ENCODE assay signal across 10 cellular contexts in genomic region chr6:170080828-170081368, GRCh38.
DNase-seq lines count a peak whose midpoint lies in the region; ATAC-seq and TF ChIP-seq lines count a peak whose summit lies in the region.
"Had no signal": no experiment of that assay in that cellular context is flagged by ENCODE, and none has a peak within 500 bp of the region (broad histone marks: within the 10 kb centered on the region; RNA-seq: fewer than 3 reads in every experiment).

No MANE protein-coding gene starts in this region.

- peaks cover 2% of the 10 kb centered on the region for H3K27me3 Mint-ChIP-seq in endothelial cell (ENCODE audit: unreplicated experiment)

- peaks cover 4% of the 10 kb centered on the region for H3K9me3 Mint-ChIP-seq in endothelial cell (ENCODE audit: unreplicated experiment)

- TF ChIP-seq CTCF in endothelial cell (IDR thresholded peaks at IDR 0.05; ENCODE audit: unreplicated experiment): no peak

- no peaks in the 10 kb centered on the region for H3K4me1 Mint-ChIP-seq in endothelial cell (ENCODE audit: unreplicated experiment)

- DNase-seq in NCI-H1105 (lab: John Stamatoyannopoulos, UW) (peak; percentile 6), NCI-H345 treated with DMSO at 0.1 percent for 48 hours (lab: John Stamatoyannopoulos, UW; ENCODE audit: unreplicated experiment) (peak; percentile 42), endothelial cell (ENCODE audit: low spot score) (peak; percentile 2), posterior vena cava (ENCODE audit: low spot score) (peak; percentile 73), NCI-H526 treated with DMSO at 0.1 percent for 48 hours (lab: John Stamatoyannopoulos, UW) (no peak)
- DNase-seq in stimulated activated CD4-positive, alpha-beta T cell treated with anti-CD3 and anti-CD28 coated beads, Interleukin-2, amount 100 ng/mL, for 24 hours: no peak
- DNase-seq: activated naive CD4-positive, alpha-beta T cell; stimulated activated naive B cell treated with anti-CD40 and anti-IgM and Interleukin-4, amounts not matched to agents 10 μg/mL and 1 μg/mL and 100 μg/mL, for 72 hours had no signal

- ATAC-seq in GM21447 (IDR thresholded peaks at IDR 0.05; ENCODE audit: unreplicated experiment) (no peak), HG03135 (IDR thresholded peaks at IDR 0.05; ENCODE audit: unreplicated experiment) (no peak)
- ATAC-seq: stimulated activated naive B cell treated with anti-CD40 and anti-IgM and Interleukin-4, amounts not matched to agents 10 μg/mL and 1 μg/mL and 100 μg/mL, for 72 hours had no signal

- no peak overlapping the region for H3K27ac Mint-ChIP-seq in endothelial cell (ENCODE audit: unreplicated experiment)
- H3K27ac Mint-ChIP-seq: stimulated activated naive B cell treated with anti-CD40 and anti-IgM and Interleukin-4, amounts not matched to agents 10 μg/mL and 1 μg/mL and 100 μg/mL, for 72 hours had no signal

- H3K4me3 Mint-ChIP-seq in endothelial cell (ENCODE audit: unreplicated experiment): no peak overlapping the region
- H3K4me3 Mint-ChIP-seq: stimulated activated naive B cell treated with anti-CD40 and anti-IgM and Interleukin-4, amounts not matched to agents 10 μg/mL and 1 μg/mL and 100 μg/mL, for 72 hours had no signal

- intact Hi-C loops in posterior vena cava (cut with DNase I): no loop called here

- H3K36me3 Mint-ChIP-seq in endothelial cell (ENCODE audit: low read depth, unreplicated experiment): no peaks in the 10 kb centered on the region

Comparison
In these comparisons a context has a peak if more than half of its experiments do, and no peak if none do; other contexts are left out.
1. DNase-seq: peak in NCI-H1105 (single experiment), NCI-H345 treated with DMSO at 0.1 percent for 48 hours (single experiment), endothelial cell (single experiment) and posterior vena cava (single experiment); none in stimulated activated CD4-positive, alpha-beta T cell treated with anti-CD3 and anti-CD28 coated beads, Interleukin-2, amount 100 ng/mL, for 24 hours (0 of 2) and NCI-H526 treated with DMSO at 0.1 percent for 48 hours (single experiment).